ENCODE assay signal across 28 cellular contexts in the genomic region with DNA sequence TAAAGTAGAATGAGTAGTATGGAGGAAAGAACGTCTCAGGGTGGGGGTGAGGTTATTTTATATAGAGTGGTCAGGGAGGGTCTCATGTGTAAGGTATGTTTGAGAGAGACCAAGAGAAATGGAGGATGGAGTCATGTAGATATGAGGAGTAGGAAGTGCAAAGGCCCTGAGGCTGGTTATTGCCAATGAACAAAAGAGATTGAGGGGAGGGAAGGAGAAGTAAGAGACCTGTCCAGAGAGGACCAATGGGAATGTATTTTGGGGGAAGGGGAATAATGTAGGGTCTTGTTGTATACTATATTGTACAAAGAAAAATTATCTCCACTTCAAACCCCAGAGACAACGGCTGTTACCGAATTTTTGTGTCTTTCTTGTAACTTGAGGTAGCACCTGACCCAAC. TPM values are rescaled to one million over a fixed set of nuclear protein-coding genes. Genes with fewer than 3 reads are reported as not detected.
"Had no signal": no experiment of that assay in that cellular context is flagged by ENCODE, and none has a peak within 500 bp of the region (broad histone marks: within the 10 kb centered on the region; RNA-seq: fewer than 3 reads in every experiment).

No MANE protein-coding gene starts in this region.

- ATAC-seq: activated CD8-positive, alpha-beta memory T cell treated with anti-CD3 and anti-CD28 coated beads, Interleukin-2, amount 10 ng/mL, durations not matched to agents 7 days and 5 days; activated T-helper 17 cell treated with anti-CD3 and anti-CD28 coated beads, Interleukin-2, amount 50 U/mL, for 72 hours; body of pancreas; stimulated activated naive CD8-positive, alpha-beta T cell treated with anti-CD3 and anti-CD28 coated beads, Interleukin-15, amount 100 ng/mL, for 72 hours; T-cell had no signal

- H3K4me1 Mint-ChIP-seq: stimulated activated naive CD8-positive, alpha-beta T cell treated with anti-CD3 and anti-CD28 coated beads, Interleukin-15, amount 100 ng/mL, for 72 hours had no signal

- H3K4me3 ChIP-seq: body of pancreas had no signal

- H3K4me3 Mint-ChIP-seq: activated B cell treated with CpG ODN at 0.5 μM for 24 hours; activated CD4-positive, alpha-beta memory T cell treated with anti-CD3 and anti-CD28 coated beads, Interleukin-2, amount 10 ng/mL, durations not matched to agents 7 days and 5 days; activated CD8-positive, alpha-beta memory T cell treated with anti-CD3 and anti-CD28 coated beads, Interleukin-2, amount 10 ng/mL, durations not matched to agents 7 days and 5 days; activated naive CD8-positive, alpha-beta T cell treated with anti-CD3 and anti-CD28 coated beads, Interleukin-2, amount 10 ng/mL, durations not matched to agents 7 days and 5 days; activated T-helper 17 cell treated with anti-CD3 and anti-CD28 coated beads, Interleukin-2, amount 50 U/mL, for 72 hours; stimulated activated naive CD8-positive, alpha-beta T cell treated with anti-CD3 and anti-CD28 coated beads, Interleukin-15, amount 100 ng/mL, for 72 hours; T-cell had no signal

- H3K27me3 ChIP-seq: body of pancreas, dorsolateral prefrontal cortex had no signal

- H3K27me3 Mint-ChIP-seq: activated B cell treated with CpG ODN at 0.5 μM for 24 hours; activated CD4-positive, alpha-beta memory T cell treated with anti-CD3 and anti-CD28 coated beads, Interleukin-2, amount 10 ng/mL, durations not matched to agents 7 days and 5 days; activated CD8-positive, alpha-beta memory T cell treated with anti-CD3 and anti-CD28 coated beads, Interleukin-2, amount 10 ng/mL, durations not matched to agents 7 days and 5 days; activated naive CD8-positive, alpha-beta T cell treated with anti-CD3 and anti-CD28 coated beads, Interleukin-2, amount 10 ng/mL, durations not matched to agents 7 days and 5 days; activated T-helper 17 cell treated with anti-CD3 and anti-CD28 coated beads, Interleukin-2, amount 50 U/mL, for 72 hours; stimulated activated naive CD8-positive, alpha-beta T cell treated with anti-CD3 and anti-CD28 coated beads, Interleukin-15, amount 100 ng/mL, for 72 hours; T-cell had no signal

- H3K9me3 Mint-ChIP-seq: activated B cell treated with CpG ODN at 0.5 μM for 24 hours; activated CD4-positive, alpha-beta memory T cell treated with anti-CD3 and anti-CD28 coated beads, Interleukin-2, amount 10 ng/mL, durations not matched to agents 7 days and 5 days; activated T-helper 17 cell treated with anti-CD3 and anti-CD28 coated beads, Interleukin-2, amount 50 U/mL, for 72 hours; stimulated activated naive CD8-positive, alpha-beta T cell treated with anti-CD3 and anti-CD28 coated beads, Interleukin-15, amount 100 ng/mL, for 72 hours; T-cell had no signal

- H3K27ac Mint-ChIP-seq: activated CD4-positive, alpha-beta memory T cell treated with anti-CD3 and anti-CD28 coated beads, Interleukin-2, amount 10 ng/mL, durations not matched to agents 7 days and 5 days; activated CD8-positive, alpha-beta memory T cell treated with anti-CD3 and anti-CD28 coated beads, Interleukin-2, amount 10 ng/mL, durations not matched to agents 7 days and 5 days; activated naive CD8-positive, alpha-beta T cell treated with anti-CD3 and anti-CD28 coated beads, Interleukin-2, amount 10 ng/mL, durations not matched to agents 7 days and 5 days; activated T-helper 17 cell treated with anti-CD3 and anti-CD28 coated beads, Interleukin-2, amount 50 U/mL, for 72 hours; stimulated activated naive CD8-positive, alpha-beta T cell treated with anti-CD3 and anti-CD28 coated beads, Interleukin-15, amount 100 ng/mL, for 72 hours; T-cell had no signal

- H3K9me3 ChIP-seq: body of pancreas had no signal

- FAIRE-seq: kidney had no signal

- DNase-seq: activated B cell treated with CpG ODN at 0.5 μM for 24 hours; activated CD4-positive, alpha-beta memory T cell treated with anti-CD3 and anti-CD28 coated beads, Interleukin-2, amount 10 ng/mL, durations not matched to agents 7 days and 5 days; activated CD4-positive, alpha-beta T cell treated with anti-CD3 and anti-CD28 coated beads for 48 hours; activated CD8-positive, alpha-beta memory T cell treated with anti-CD3 and anti-CD28 coated beads, Interleukin-2, amount 10 ng/mL, durations not matched to agents 7 days and 5 days; activated naive CD4-positive, alpha-beta T cell; activated naive CD8-positive, alpha-beta T cell treated with anti-CD3 and anti-CD28 coated beads, Interleukin-2, amount 10 ng/mL, durations not matched to agents 7 days and 5 days; activated T-cell treated with anti-CD3 and anti-CD28 coated beads, Interleukin-2, amount 50 U/mL, for 1 hour; amygdala; dorsolateral prefrontal cortex; foreskin melanocyte; glutamatergic neuron; hypothalamus; kidney; occipital lobe; posterior cingulate gyrus; stimulated activated CD4-positive, alpha-beta T cell treated with anti-CD3 and anti-CD28 coated beads, Interleukin-2, amount 100 ng/mL, for 24 hours; stimulated activated naive CD8-positive, alpha-beta T cell treated with anti-CD3 and anti-CD28 coated beads, Interleukin-15, amount 100 ng/mL, for 72 hours; T-cell had no signal

RNA-seq across cellular contexts. Expression of gene BTBD18, which starts 19.7 kb away (rescaled TPM):
- total RNA-seq: activated B cell treated with CpG ODN at 0.5 μM for 24 hours; activated CD4-positive, alpha-beta memory T cell treated with anti-CD3 and anti-CD28 coated beads, Interleukin-2, amount 10 ng/mL, durations not matched to agents 7 days and 5 days; activated CD8-positive, alpha-beta memory T cell treated with anti-CD3 and anti-CD28 coated beads, Interleukin-2, amount 10 ng/mL, durations not matched to agents 7 days and 5 days; activated naive CD8-positive, alpha-beta T cell treated with anti-CD3 and anti-CD28 coated beads, Interleukin-2, amount 10 ng/mL, durations not matched to agents 7 days and 5 days; activated T-helper 17 cell treated with anti-CD3 and anti-CD28 coated beads, Interleukin-2, amount 50 U/mL, for 72 hours; body of pancreas; cardiac septum; dorsolateral prefrontal cortex; epithelial cell of proximal tubule; kidney; left lobe of liver; lung microvascular endothelial cell; myocyte; occipital lobe; temporal lobe; ureter had no signal
- polyA plus RNA-seq: neural cell had no signal
